30 cellular contexts compared by ENCODE assay signal in genomic region chr22:20127318-20127868, GRCh38. TPM values are rescaled to one million over a fixed set of nuclear protein-coding genes. Genes with fewer than 3 reads are reported as not detected.
DNase-seq lines count a peak whose midpoint lies in the region; ATAC-seq, FAIRE-seq and TF ChIP-seq lines count a peak whose summit lies in the region.
"Had no signal": no experiment of that assay in that cellular context is flagged by ENCODE, and none has a peak within 500 bp of the region (broad histone marks: within the 10 kb centered on the region; RNA-seq: fewer than 3 reads in every experiment).

No MANE protein-coding gene starts in this region.

- no peaks in the 10 kb centered on the region for H3K9me3 Mint-ChIP-seq in activated naive CD8-positive, alpha-beta T cell treated with anti-CD3 and anti-CD28 coated beads, Interleukin-2, amount 50 U/mL, for 24 hours
- H3K9me3 Mint-ChIP-seq: CD8-positive, alpha-beta memory T cell; central memory CD8-positive, alpha-beta T cell; nephron; stimulated activated naive B cell treated with anti-CD40 and anti-IgM and Interleukin-4, amounts not matched to agents 10 μg/mL and 1 μg/mL and 100 μg/mL, for 72 hours had no signal

- no peak for FAIRE-seq in GM12891 (lab: Jason Lieb, UNC)
- FAIRE-seq: TTC549 had no signal

- ATAC-seq in activated naive CD8-positive, alpha-beta T cell treated with anti-CD3 and anti-CD28 coated beads, Interleukin-2, amount 50 U/mL, for 24 hours = no peak
- ATAC-seq: left lung; stimulated activated naive B cell treated with anti-CD40 and anti-IgM and Interleukin-4, amounts not matched to agents 10 μg/mL and 1 μg/mL and 100 μg/mL, for 72 hours had no signal

- H3K27me3 Mint-ChIP-seq in activated naive CD8-positive, alpha-beta T cell treated with anti-CD3 and anti-CD28 coated beads, Interleukin-2, amount 50 U/mL, for 24 hours = no peaks in the 10 kb centered on the region
- H3K27me3 Mint-ChIP-seq: CD8-positive, alpha-beta memory T cell; central memory CD8-positive, alpha-beta T cell; progenitor cell of endocrine pancreas; stimulated activated naive B cell treated with anti-CD40 and anti-IgM and Interleukin-4, amounts not matched to agents 10 μg/mL and 1 μg/mL and 100 μg/mL, for 72 hours had no signal

- WGBS in ovary, 3 donors = 75 to 80% (median 77%) methylated on average over 15 of the region's 15 CpGs

- peak overlapping the region; percentile 79 for H3K4me2 ChIP-seq in BLaER1

- no peaks in the 10 kb centered on the region for H3K9me3 ChIP-seq in BLaER1
- no peaks in the 10 kb centered on the region for H3K9me3 ChIP-seq in ovary
- H3K9me3 ChIP-seq: left lung, transverse colon had no signal

- TF ChIP-seq POLR2A in GM12891 (IDR thresholded peaks at IDR 0.05; ENCODE audit: low read depth, low read length) (peak; percentile 56; the same call in 1 of the 2 replicates), ovary (IDR thresholded peaks at IDR 0.05) (no peak)

- H3K36me3 Mint-ChIP-seq in activated naive CD8-positive, alpha-beta T cell treated with anti-CD3 and anti-CD28 coated beads, Interleukin-2, amount 50 U/mL, for 24 hours (ENCODE audit: low read depth) = peaks cover 24% of the 10 kb centered on the region

- H3K4me1 Mint-ChIP-seq in activated naive CD8-positive, alpha-beta T cell treated with anti-CD3 and anti-CD28 coated beads, Interleukin-2, amount 50 U/mL, for 24 hours = peaks cover 23% of the 10 kb centered on the region
- H3K4me1 Mint-ChIP-seq: nephron had no signal

- H3K27ac ChIP-seq in BLaER1 (peak overlapping the region; percentile 79; the same call in 1 of the 2 replicates), ovary (no peak overlapping the region)
- H3K27ac ChIP-seq: epithelial cell of prostate, left lung, transverse colon had no signal

- H3K4me3 ChIP-seq in BLaER1 = no peak overlapping the region; the same call in 1 of the 2 replicates
- H3K4me3 ChIP-seq in ovary = no peak overlapping the region
- H3K4me3 ChIP-seq: dorsolateral prefrontal cortex, left lung, transverse colon had no signal

- H3K4me3 Mint-ChIP-seq in activated naive CD8-positive, alpha-beta T cell treated with anti-CD3 and anti-CD28 coated beads, Interleukin-2, amount 50 U/mL, for 24 hours = no peak overlapping the region
- H3K4me3 Mint-ChIP-seq: central memory CD8-positive, alpha-beta T cell; immature natural killer cell; nephron; stimulated activated naive B cell treated with anti-CD40 and anti-IgM and Interleukin-4, amounts not matched to agents 10 μg/mL and 1 μg/mL and 100 μg/mL, for 72 hours had no signal

- intact Hi-C loops in ovary (cut with DNase I) = loop anchor here in 1 of 4 donors (10.0 kb wide), 1 partner anchor 153 kb away; no protein-coding TSS in a partner anchor

- H3K36me3 ChIP-seq in BLaER1 (peaks cover 61% of the 10 kb centered on the region), ovary (no peaks in the 10 kb centered on the region)

- H3K4me1 ChIP-seq in BLaER1 (peaks cover 79% of the 10 kb centered on the region), ovary (ENCODE audit: insufficient read depth) (peaks cover 2% of the 10 kb centered on the region)

- peak overlapping the region; percentile 53 for H3K27ac Mint-ChIP-seq in activated naive CD8-positive, alpha-beta T cell treated with anti-CD3 and anti-CD28 coated beads, Interleukin-2, amount 50 U/mL, for 24 hours
- H3K27ac Mint-ChIP-seq: immature natural killer cell, nephron, progenitor cell of endocrine pancreas had no signal

- TF ChIP-seq CTCF in ovary (IDR thresholded peaks at IDR 0.05) = no peak

- H4K20me1 ChIP-seq in BLaER1 = peaks cover 72% of the 10 kb centered on the region

- H3K27me3 ChIP-seq in BLaER1 = no peaks in the 10 kb centered on the region
- no peaks in the 10 kb centered on the region for H3K27me3 ChIP-seq in ovary
- H3K27me3 ChIP-seq: dorsolateral prefrontal cortex, left lung, transverse colon had no signal

- H3K9ac ChIP-seq in BLaER1 = peak overlapping the region; percentile 40; the same call in 1 of the 2 replicates

- no peak for TF ChIP-seq EP300 in ovary (IDR thresholded peaks at IDR 0.05)

- DNase-seq in GM12891 (ENCODE audit: insufficient read length, low spot score) (no peak), ovary (no peak), OCI-M2 (lab: John Stamatoyannopoulos, UW; ENCODE audit: unreplicated experiment) (no peak)
- DNase-seq in activated naive CD8-positive, alpha-beta T cell treated with anti-CD3 and anti-CD28 coated beads, Interleukin-2, amount 50 U/mL, for 24 hours = no peak
- DNase-seq: activated CD4-positive, alpha-beta T cell treated with anti-CD3 and anti-CD28 coated beads for 4 hours; activated CD8-positive, alpha-beta memory T cell treated with anti-CD3 and anti-CD28 coated beads, Interleukin-2, amount 50 U/mL, for 4 hours; activated effector memory CD4-positive, alpha-beta T cell treated with anti-CD3 and anti-CD28 coated beads, Interleukin-2, amount 50 U/mL, for 16 hours; aorta; CD8-positive, alpha-beta memory T cell; DMS79; dorsolateral prefrontal cortex; immature natural killer cell; KBM-7; left lung; midbrain; NCI-H2171 treated with DMSO at 0.1 percent for 48 hours; NCI-H69; SHP77; stimulated activated CD4-positive, alpha-beta T cell treated with anti-CD3 and anti-CD28 coated beads, Interleukin-1b, Interleukin-23, amount 100 ng/mL, for 48 hours; stimulated activated naive B cell treated with anti-CD40 and anti-IgM and Interleukin-4, amounts not matched to agents 10 μg/mL and 1 μg/mL and 100 μg/mL, for 72 hours; transverse colon had no signal

TF ChIP-seq in GM12891, 5 proteins besides CTCF, POLR2A, EP300 and RAD21:
- TF ChIP-seq POLR2AphosphoS5 (IDR thresholded peaks at IDR 0.05; ENCODE audit: low read depth, low read length) (no peak; the same call in 1 of the 2 replicates), PAX5 (IDR thresholded peaks at IDR 0.05; ENCODE audit: insufficient read depth, low read length, severe bottlenecking) (no peak), POU2F2 (IDR thresholded peaks at IDR 0.05; ENCODE audit: low read depth, low read length) (peak; percentile 48), TAF1 (IDR thresholded peaks at IDR 0.05; ENCODE audit: low read depth, low read length) (no peak)
TF ChIP-seq in GM12891: peak in this region for 1.

RNA-seq across cellular contexts. Expression of gene ZDHHC8, which starts 4.2 kb away (rescaled TPM):
- 7.3 TPM for polyA plus RNA-seq in GM12891 (2012; ENCODE audit: low read depth, missing spikeins)
- 10 to 100 TPM; 13.7 to 77.4 (median 60.9) TPM for total RNA-seq in ovary
- 10 to 100 TPM in 1 of 2 donors, 1 to 10 TPM in 1; 5.1 to 34.8 TPM for polyA plus RNA-seq in ovary

RNA-seq across cellular contexts. Expression of gene TRMT2A, which starts 10.4 kb away (rescaled TPM):
- 45.8 TPM for polyA plus RNA-seq in GM12891 (2012; ENCODE audit: low read depth, missing spikeins)
- total RNA-seq in ovary = 10 to 100 TPM; 35.6 to 59.7 (median 50.1) TPM
- polyA plus RNA-seq in ovary = 10 to 100 TPM in 1 of 2 donors, 1 to 10 TPM in 1; 2.8 to 44.1 TPM

RNA-seq across cellular contexts. Expression of gene RANBP1, which starts 11.5 kb away (rescaled TPM):
- polyA plus RNA-seq in GM12891 (2012; ENCODE audit: low read depth, missing spikeins) = 168 TPM
- total RNA-seq in ovary = 100 to 1,000 TPM in 2 of 7 donors, 10 to 100 TPM in 5; 62.8 to 198 (median 82.8) TPM
- polyA plus RNA-seq in ovary = 10 to 100 TPM; 79.9 to 80.2 TPM

RNA-seq across cellular contexts. Expression of gene CCDC188, which starts 23.5 kb away (rescaled TPM):
- polyA plus RNA-seq in GM12891 (2012; ENCODE audit: low read depth, missing spikeins) = 0.05 TPM
- 1 to 10 TPM in 1 of 7 donors, under 1 TPM in 6; 0.27 to 1.1 (median 0.36) TPM for total RNA-seq in ovary
- polyA plus RNA-seq in ovary = under 1 TPM in 1 of 2 donors, not detected in 1; 0.74 TPM
- total RNA-seq: CD8-positive, alpha-beta memory T cell; H4; OCI-LY7; skeletal muscle tissue had no signal
- polyA plus RNA-seq: aorta; CD8-positive, alpha-beta memory T cell had no signal

RNA-seq across cellular contexts. Expression of gene DGCR8, which starts 47.4 kb away (rescaled TPM):
- polyA plus RNA-seq in GM12891 (2012; ENCODE audit: low read depth, missing spikeins) = 13.9 TPM
- 10 to 100 TPM; 15.9 to 46.5 (median 40.1) TPM for total RNA-seq in ovary
- polyA plus RNA-seq in ovary = 10 to 100 TPM; 17.2 to 21.4 TPM
